8 cellular contexts compared by ENCODE assay signal in genomic region chr11:72812968-72813739, GRCh38. TPM values are rescaled to one million over a fixed set of nuclear protein-coding genes. Genes with fewer than 3 reads are reported as not detected.
DNase-seq lines count a peak whose midpoint lies in the region; ATAC-seq and TF ChIP-seq lines count a peak whose summit lies in the region.

No MANE protein-coding gene starts in this region.

- peaks cover 4% of the 10 kb centered on the region for H3K36me3 ChIP-seq in endodermal cell (ENCODE audit: control insufficient read depth, insufficient read depth, low read length)

- TF ChIP-seq CTCF in activated CD8-positive, alpha-beta T cell treated with anti-CD3 and anti-CD28 coated beads for 36 hours (IDR thresholded peaks at IDR 0.05), result peak; percentile 83
- peak; percentile 86 for TF ChIP-seq CTCF in endodermal cell (conservative IDR thresholded peaks at IDR 0.05)

- DNase-seq in GDM1 (lab: John Stamatoyannopoulos, UW), result peak; percentile 57
- peak; percentile 76 for DNase-seq in NCI-H526 treated with DMSO at 0.1 percent for 48 hours (lab: John Stamatoyannopoulos, UW)
- DNase-seq in activated CD8-positive, alpha-beta T cell treated with anti-CD3 and anti-CD28 coated beads for 36 hours, result peak; percentile 93
- DNase-seq in endodermal cell, result peak; percentile 89
- peak; percentile 76 for DNase-seq in myocyte (ENCODE audit: low read depth)
- DNase-seq in stimulated activated naive CD8-positive, alpha-beta T cell treated with anti-CD3 and anti-CD28 coated beads, Interleukin-15, Interleukin-2, amounts not matched to agents 100 U/mL and 50 U/mL, for 24 hours, result peak; percentile 79

- no peak overlapping the region for H3K27ac ChIP-seq in endodermal cell (ENCODE audit: low read depth, low read length)

- CTCF ChIA-PET in activated CD8-positive, alpha-beta T cell treated with anti-CD3 and anti-CD28 coated beads for 36 hours (lab: Charles Lee), result interaction anchor here (0.6 to 6.5 kb wide), 20 partner anchors 15 to 575 kb away, joined by 3 to 74 read pairs (median 4); partner anchors contain the start of gene STARD10

- no peaks in the 10 kb centered on the region for H3K4me1 ChIP-seq in endodermal cell (ENCODE audit: control insufficient read depth, insufficient read depth, low read length)

- intact Hi-C loops in activated CD8-positive, alpha-beta T cell treated with anti-CD3 and anti-CD28 coated beads for 36 hours (cut with micrococcal nuclease), result no loop called here

- H3K27me3 ChIP-seq in endodermal cell (ENCODE audit: control insufficient read depth, insufficient read depth, low read length, poor library complexity, severe bottlenecking), result no peaks in the 10 kb centered on the region

- H3K4me1 Mint-ChIP-seq in activated CD8-positive, alpha-beta T cell treated with anti-CD3 and anti-CD28 coated beads for 36 hours (ENCODE audit: low read depth), result peaks cover 30% of the 10 kb centered on the region
- H3K4me1 Mint-ChIP-seq in endodermal cell, result peaks cover 18% of the 10 kb centered on the region

- WGBS in endodermal cell (ENCODE audit: insufficient coverage in 1 of 2, insufficient read length in 1 of 2), 2 experiments, result 63 to 67% methylated on average over 20 to 24 of the region's 24 CpGs

- H3K36me3 Mint-ChIP-seq in activated CD8-positive, alpha-beta T cell treated with anti-CD3 and anti-CD28 coated beads for 36 hours (ENCODE audit: low read depth), result peaks cover 54% of the 10 kb centered on the region
- H3K36me3 Mint-ChIP-seq in endodermal cell (ENCODE audit: low read depth), result peaks cover 19% of the 10 kb centered on the region

- no peaks in the 10 kb centered on the region for H3K9me3 ChIP-seq in endodermal cell (ENCODE audit: control insufficient read depth, low read length)

- no peaks in the 10 kb centered on the region for H3K27me3 Mint-ChIP-seq in activated CD8-positive, alpha-beta T cell treated with anti-CD3 and anti-CD28 coated beads for 36 hours
- peaks cover 2% of the 10 kb centered on the region for H3K27me3 Mint-ChIP-seq in endodermal cell (ENCODE audit: insufficient read depth)

- H3K4me3 ChIP-seq in endodermal cell (ENCODE audit: low read length), result peak overlapping the region; percentile 86

- POLR2A ChIA-PET in activated CD8-positive, alpha-beta T cell treated with anti-CD3 and anti-CD28 coated beads for 36 hours (lab: Charles Lee), result interaction anchor here (0.6 to 5.5 kb wide), 22 partner anchors 9 to 365 kb away, joined by 3 to 43 read pairs (median 4); partner anchors contain the start of genes FCHSD2 and STARD10

- peak overlapping the region; percentile 72 for H3K9ac ChIP-seq in endodermal cell (ENCODE audit: extremely low read depth, low read length, poor library complexity, severe bottlenecking)

- peak; percentile 20 for ATAC-seq in HG02852 (IDR thresholded peaks at IDR 0.05; ENCODE audit: unreplicated experiment)
- ATAC-seq in activated CD8-positive, alpha-beta T cell treated with anti-CD3 and anti-CD28 coated beads for 36 hours, result peak; percentile 65
- ATAC-seq in stimulated activated naive CD8-positive, alpha-beta T cell treated with anti-CD3 and anti-CD28 coated beads, Interleukin-15, Interleukin-2, amounts not matched to agents 100 U/mL and 50 U/mL, for 24 hours, result peak; percentile 75
- ATAC-seq in GM19324 (IDR thresholded peaks at IDR 0.05; ENCODE audit: low FRiP score, unreplicated experiment), result no peak

- no peaks in the 10 kb centered on the region for H3K9me3 Mint-ChIP-seq in activated CD8-positive, alpha-beta T cell treated with anti-CD3 and anti-CD28 coated beads for 36 hours
- H3K9me3 Mint-ChIP-seq in endodermal cell, result no peaks in the 10 kb centered on the region

- H3K4me3 Mint-ChIP-seq in activated CD8-positive, alpha-beta T cell treated with anti-CD3 and anti-CD28 coated beads for 36 hours, result peak overlapping the region; percentile 96
- H3K4me3 Mint-ChIP-seq in endodermal cell, result peak overlapping the region; percentile 88

- peak overlapping the region; percentile 98 for H3K27ac Mint-ChIP-seq in activated CD8-positive, alpha-beta T cell treated with anti-CD3 and anti-CD28 coated beads for 36 hours
- peak overlapping the region; percentile 85 for H3K27ac Mint-ChIP-seq in endodermal cell

RNA-seq across cellular contexts. Expression of gene ATG16L2, which starts 1.1 kb away (rescaled TPM):
- 10 to 100 TPM; 70.8 to 71.4 TPM for total RNA-seq in activated CD8-positive, alpha-beta T cell treated with anti-CD3 and anti-CD28 coated beads for 36 hours
- total RNA-seq in endodermal cell, result 10 to 100 TPM; 32.2 to 34.2 TPM
- polyA plus RNA-seq in endodermal cell (2013, experiment 1 of 2), result 21.4 TPM
- polyA plus RNA-seq in endodermal cell (2013, experiment 2 of 2), result 15.2 TPM
- 17.3 and 23.0 TPM in 2 replicates for total RNA-seq in myocyte
- 10.3 TPM for polyA plus RNA-seq in myocyte (2012)

RNA-seq across cellular contexts. Expression of gene STARD10, which starts 19.3 kb away (rescaled TPM):
- 1 to 10 TPM; 8.1 to 8.6 TPM for total RNA-seq in activated CD8-positive, alpha-beta T cell treated with anti-CD3 and anti-CD28 coated beads for 36 hours
- total RNA-seq in endodermal cell, result 10 to 100 TPM; 32.2 to 33.3 TPM
- polyA plus RNA-seq in endodermal cell (2013, experiment 1 of 2), result 23.2 TPM
- polyA plus RNA-seq in endodermal cell (2013, experiment 2 of 2), result 21.0 TPM
- total RNA-seq in myocyte, result 19.0 TPM in 2 replicates
- 39.8 TPM for polyA plus RNA-seq in myocyte (2012)
